25 cellular contexts compared by ENCODE assay signal in genomic region chr6:138328210-138328609, GRCh38. TPM values are rescaled to one million over a fixed set of nuclear protein-coding genes. Genes with fewer than 3 reads are reported as not detected.
"Had no signal": no experiment of that assay in that cellular context is flagged by ENCODE, and none has a peak within 500 bp of the region (broad histone marks: within the 10 kb centered on the region; RNA-seq: fewer than 3 reads in every experiment).

No MANE protein-coding gene starts in this region.

- H3K27me3 ChIP-seq: gastrocnemius medialis, heart right ventricle, neural progenitor cell, ovary, right atrium auricular region, sigmoid colon, testis, tibial nerve, upper lobe of right lung, vagina had no signal

- ATAC-seq: esophagus mucosa; gastrocnemius medialis; heart right ventricle; mucosa of descending colon; naive thymus-derived CD8-positive, alpha-beta T cell; upper lobe of right lung had no signal

- H3K9me3 ChIP-seq: gastrocnemius medialis, heart right ventricle, mucosa of descending colon, ovary, right atrium auricular region, sigmoid colon, testis, tibial nerve, upper lobe of right lung, vagina had no signal

- H3K9me3 Mint-ChIP-seq: naive thymus-derived CD8-positive, alpha-beta T cell; neural progenitor cell had no signal

- H3K27ac Mint-ChIP-seq: naive thymus-derived CD8-positive, alpha-beta T cell; neural progenitor cell; stimulated activated naive CD8-positive, alpha-beta T cell treated with anti-CD3 and anti-CD28 coated beads, Interleukin-15, Interleukin-2, amounts not matched to agents 100 ng/mL and 50 ng/mL, for 24 hours had no signal

- DNase-seq: effector memory CD4-positive, alpha-beta T cell; gastrocnemius medialis; heart right ventricle; hypothalamus; kidney glomerular epithelial cell; mammary epithelial cell; mucosa of descending colon; naive thymus-derived CD8-positive, alpha-beta T cell; nucleus accumbens; ovary; sigmoid colon; small intestine; stimulated activated CD4-positive, alpha-beta T cell treated with anti-CD3 and anti-CD28 coated beads, Interleukin-12 subunit alpha, Interleukin-12 subunit beta, amount 100 ng/mL, for 4 hours; testis; upper lobe of right lung had no signal

- H3K4me2 ChIP-seq: neural progenitor cell had no signal

- H3K4me1 Mint-ChIP-seq: naive thymus-derived CD8-positive, alpha-beta T cell; neural progenitor cell had no signal

- H3K4me3 Mint-ChIP-seq: naive thymus-derived CD8-positive, alpha-beta T cell; neural progenitor cell; stimulated activated naive CD8-positive, alpha-beta T cell treated with anti-CD3 and anti-CD28 coated beads, Interleukin-15, Interleukin-2, amounts not matched to agents 100 ng/mL and 50 ng/mL, for 24 hours had no signal

- H3K9ac ChIP-seq: neural progenitor cell had no signal

- H3K36me3 ChIP-seq: gastrocnemius medialis, neural progenitor cell, ovary, right atrium auricular region, sigmoid colon, vagina had no signal

- H3K4me1 ChIP-seq: gastrocnemius medialis, heart right ventricle, right atrium auricular region, sigmoid colon, testis, tibial nerve, upper lobe of right lung, vagina had no signal

- H3K27ac ChIP-seq: gastrocnemius medialis, heart right ventricle, neural progenitor cell, ovary, right atrium auricular region, sigmoid colon, testis, tibial nerve, upper lobe of right lung, vagina had no signal

- H3K4me3 ChIP-seq: gastrocnemius medialis, heart right ventricle, mucosa of descending colon, neural progenitor cell, ovary, right atrium auricular region, sigmoid colon, testis, tibial nerve, upper lobe of right lung, vagina had no signal

- H3K36me3 Mint-ChIP-seq: naive thymus-derived CD8-positive, alpha-beta T cell; neural progenitor cell had no signal

RNA-seq across cellular contexts. Expression of gene SMIM28, which starts 49.5 kb away (rescaled TPM):
- total RNA-seq: esophagus mucosa; fibroblast of lung; gastrocnemius medialis; heart right ventricle; liver; mammary epithelial cell; naive thymus-derived CD8-positive, alpha-beta T cell; ovary; posterior vena cava; right atrium auricular region; subcutaneous adipose tissue; testis; tibial nerve; upper lobe of right lung; vagina had no signal
- polyA plus RNA-seq: fibroblast of lung; heart right ventricle; liver; mammary epithelial cell; naive thymus-derived CD8-positive, alpha-beta T cell; ovary had no signal
